ENCODE assay signal across 16 cellular contexts in genomic region chr22:16876339-16876738, GRCh38. TPM values are rescaled to one million over a fixed set of nuclear protein-coding genes. Genes with fewer than 3 reads are reported as not detected.
"Had no signal": no experiment of that assay in that cellular context is flagged by ENCODE, and none has a peak within 500 bp of the region (broad histone marks: within the 10 kb centered on the region; RNA-seq: fewer than 3 reads in every experiment).

No MANE protein-coding gene starts in this region.

RNA-seq across cellular contexts. Expression of gene XKR3, which starts 51.1 kb away (rescaled TPM):
- total RNA-seq: heart right ventricle, kidney, left ventricle myocardium inferior, lower leg skin, lung, mesenteric fat pad, mononuclear cell, natural killer cell, omental fat pad, ovary, sigmoid colon, spleen, subcutaneous adipose tissue, thoracic aorta, upper lobe of right lung had no signal
- polyA plus RNA-seq: heart right ventricle, ovary, small intestine had no signal
